ENCODE assay signal across 8 cellular contexts in genomic region chr2:36618381-36618780, GRCh38. TPM values are rescaled to one million over a fixed set of nuclear protein-coding genes. Genes with fewer than 3 reads are reported as not detected.
DNase-seq lines count a peak whose midpoint lies in the region; TF ChIP-seq lines count a peak whose summit lies in the region.

No MANE protein-coding gene starts in this region.

- H3K9ac ChIP-seq in smooth muscle cell (ENCODE audit: low read depth), result no peak overlapping the region

- H3K36me3 Mint-ChIP-seq in HFFc6 (ENCODE audit: low read depth), result no peaks in the 10 kb centered on the region

- no peak overlapping the region for H3K27ac ChIP-seq in smooth muscle cell (ENCODE audit: low read depth)
- H3K27ac ChIP-seq in stomach, result no peak overlapping the region

- H3K4me2 ChIP-seq in smooth muscle cell, result no peak overlapping the region

- no peak for TF ChIP-seq EP300 in stomach (IDR thresholded peaks at IDR 0.05)

- peak overlapping the region; percentile 78 for H2AFZ ChIP-seq in smooth muscle cell (ENCODE audit: low read depth)

- no peaks in the 10 kb centered on the region for H3K27me3 Mint-ChIP-seq in HFFc6 (ENCODE audit: insufficient read depth)

- no peak overlapping the region for H3K4me3 Mint-ChIP-seq in HFFc6

- no peaks in the 10 kb centered on the region for H3F3A ChIP-seq in smooth muscle cell (ENCODE audit: low read depth)

- H4K20me1 ChIP-seq in smooth muscle cell (ENCODE audit: low read depth), result no peaks in the 10 kb centered on the region

- intact Hi-C loops in stomach (cut with DNase I; ENCODE audit: low total_unique reads), result no loop called here

- in situ Hi-C loops in GM13976 (cut with MboI; ENCODE audit: low sequenced_read_pairs, unreplicated experiment), result no loop called here

- no peaks in the 10 kb centered on the region for H3K9me3 ChIP-seq in smooth muscle cell (replicated peaks; ENCODE audit: low read depth)
- no peaks in the 10 kb centered on the region for H3K9me3 ChIP-seq in stomach

- H3K4me1 ChIP-seq in smooth muscle cell (ENCODE audit: low read depth) (peaks cover 7% of the 10 kb centered on the region), stomach (no peaks in the 10 kb centered on the region)

- TF ChIP-seq CTCF in GM13976 (IDR thresholded peaks at IDR 0.05; ENCODE audit: borderline replicate concordance, control extremely low read depth, extremely low read depth, insufficient read depth, missing control alignments) (no peak), HFFc6 (IDR thresholded peaks at IDR 0.05) (no peak), LNCaP clone FGC (IDR thresholded peaks at IDR 0.05; ENCODE audit: control insufficient read depth, extremely low read depth, insufficient read depth) (no peak), smooth muscle cell (IDR thresholded peaks at IDR 0.05; ENCODE audit: borderline replicate concordance, insufficient read depth, poor library complexity, severe bottlenecking) (no peak), stomach (IDR thresholded peaks at IDR 0.05) (no peak)

- DNase-seq in Ammon's horn (ENCODE audit: low spot score) (peak; percentile 46), GM13976 (ENCODE audit: low spot score) (peak; percentile 50), HFFc6 (peak; percentile 66), LNCaP clone FGC (ENCODE audit: low read depth) (peak; percentile 23), SW 1271 (lab: John Stamatoyannopoulos, UW) (peak; percentile 49 to 81), foreskin melanocyte (peak; percentile 15), smooth muscle cell (lab: John Stamatoyannopoulos, UW; ENCODE audit: unreplicated experiment) (no peak), stomach (no peak)

- H3K36me3 ChIP-seq in smooth muscle cell (ENCODE audit: low read depth) (no peaks in the 10 kb centered on the region), stomach (no peaks in the 10 kb centered on the region)

- no peaks in the 10 kb centered on the region for H3K27me3 ChIP-seq in smooth muscle cell (ENCODE audit: low read depth)
- no peaks in the 10 kb centered on the region for H3K27me3 ChIP-seq in stomach

- 27% methylated on average over 1 of the region's 1 CpG for WGBS in smooth muscle cell (ENCODE audit: low lambda C conversion rate)
- WGBS in stomach, 5 donors, result 38 to 83% (median 46%) methylated on average over 1 of the region's 1 CpG

- no peak for TF ChIP-seq POLR2A in stomach (IDR thresholded peaks at IDR 0.05)

- peaks cover 51% of the 10 kb centered on the region for H3K4me1 Mint-ChIP-seq in HFFc6 (ENCODE audit: low read depth)

- no peaks in the 10 kb centered on the region for H3K9me3 Mint-ChIP-seq in HFFc6

- H3K79me2 ChIP-seq in smooth muscle cell (ENCODE audit: low read depth), result no peaks in the 10 kb centered on the region

- H3K4me3 ChIP-seq in LNCaP clone FGC (ENCODE audit: low read depth, low read length) (no peak overlapping the region), smooth muscle cell (no peak overlapping the region), stomach (no peak overlapping the region)

- H3K27ac Mint-ChIP-seq in HFFc6, result no peak overlapping the region

RNA-seq across cellular contexts. Expression of gene FEZ2, which starts 20.4 kb away (rescaled TPM):
- total RNA-seq in HFFc6 (2021; fragmentation: NEBNext Ultra II Directional; extraction: Animal tissue kit (Norgen Biotek cat#: 25700)), result 100 to 1,000 TPM; 113 to 126 (median 120) TPM
- total RNA-seq in smooth muscle cell (69.0 and 70.9 TPM in 2 replicates), stomach (10 to 100 TPM; 17.7 to 100.0 (median 25.4) TPM)
- polyA plus RNA-seq in smooth muscle cell (17.7 and 23.2 TPM in 2 replicates), stomach (10 to 100 TPM; 22.0 to 29.8 (median 26.1) TPM)

Comparison
In these comparisons a context has a peak if more than half of its experiments do, and no peak if none do; other contexts are left out.
1. DNase-seq: peak in Ammon's horn (single experiment), GM13976 (single experiment), HFFc6 (single experiment), LNCaP clone FGC (single experiment), SW 1271 (2 of 2) and foreskin melanocyte (single experiment); none in smooth muscle cell (single experiment) and stomach (single experiment).